ENCODE assay signal across 8 cellular contexts in the genomic region with DNA sequence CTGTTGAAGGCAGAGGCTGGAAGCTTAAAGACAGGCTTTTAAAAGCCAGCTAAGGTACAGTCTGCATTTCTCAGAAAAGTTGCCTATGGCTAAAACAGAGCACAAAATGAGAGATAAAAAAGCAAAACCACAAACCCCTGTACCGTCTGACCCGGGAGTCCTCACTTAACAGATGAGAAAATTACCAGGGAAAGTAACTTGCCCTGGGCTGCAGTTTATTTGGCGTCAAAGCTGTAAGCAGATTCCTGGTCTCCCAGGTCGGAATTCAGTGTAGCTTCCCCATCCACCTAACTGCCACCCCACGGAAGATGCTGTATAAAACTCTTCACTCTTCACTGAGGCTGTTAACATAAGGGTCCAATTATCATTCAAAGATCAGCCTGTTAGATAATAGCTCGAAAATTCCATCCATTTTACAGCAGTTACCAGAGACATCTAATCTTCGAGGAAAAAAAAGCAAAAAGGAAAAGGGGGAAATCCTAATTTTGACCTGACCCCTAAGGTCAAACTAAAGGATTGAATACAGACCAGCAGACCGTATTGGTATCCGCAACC. TPM values are rescaled to one million over a fixed set of nuclear protein-coding genes. Genes with fewer than 3 reads are reported as not detected.
A peak's percentile ranks its signal among the peaks of the same experiment; 100 is the strongest.
DNase-seq lines count a peak whose midpoint lies in the region; ATAC-seq and TF ChIP-seq lines count a peak whose summit lies in the region.

No MANE protein-coding gene starts in this region.

- H3K27ac ChIP-seq in SJSA1: no peak overlapping the region

- no peak for DNase-seq in GM12864 (ENCODE audit: low read depth)
- no peak for DNase-seq in SJSA1 (ENCODE audit: low read depth in 1 of 2, low spot score in 2 of 2)
- peak; percentile 33 for DNase-seq in fibroblast of peridontal ligament (ENCODE audit: extremely low read depth)
- no peak for DNase-seq in retinal pigment epithelial cell (ENCODE audit: low read depth)
- no peak for DNase-seq in glomerular visceral epithelial cell (ENCODE audit: extremely low spot score)
- no peak for DNase-seq in SW 1271 (lab: John Stamatoyannopoulos, UW)
- DNase-seq in NCI-H2171 (lab: John Stamatoyannopoulos, UW): no peak

- peak overlapping the region; percentile 85 for H3K4me3 ChIP-seq in GM12864 (ENCODE audit: low read depth, low read length)
- H3K4me3 ChIP-seq in SJSA1: peak overlapping the region; percentile 92
- H3K4me3 ChIP-seq in retinal pigment epithelial cell (ENCODE audit: low read length): peak overlapping the region; percentile 84

- TF ChIP-seq CTCF in GM12864 (IDR thresholded peaks at IDR 0.05; ENCODE audit: low read depth, low read length, missing control alignments) (no peak), retinal pigment epithelial cell (conservative IDR thresholded peaks at IDR 0.05; ENCODE audit: low read depth, low read length) (no peak)

- H3K9me3 ChIP-seq in SJSA1 (replicated peaks): 0 out of 2 replicates have a peak, but pooled peaks cover 3% of the 10 kb centered on the region

- H3K4me1 ChIP-seq in SJSA1 (replicated peaks): peaks cover 15% of the 10 kb centered on the region

- H3K27me3 ChIP-seq in SJSA1 (replicated peaks): no peaks in the 10 kb centered on the region

- ATAC-seq in HG03378 (IDR thresholded peaks at IDR 0.05; ENCODE audit: unreplicated experiment): no peak

- H3K36me3 ChIP-seq in SJSA1: peaks cover 4% of the 10 kb centered on the region; the same call in 1 of the 2 replicates

RNA-seq across cellular contexts. Expression of a gene that starts 1.5 kb away (rescaled TPM):
- 27.7 and 34.1 TPM in 2 replicates for total RNA-seq in SJSA1 (2014; rRNA removed; shearing (Covaris generic))
